2 cellular contexts compared by ENCODE assay signal in the genomic region with DNA sequence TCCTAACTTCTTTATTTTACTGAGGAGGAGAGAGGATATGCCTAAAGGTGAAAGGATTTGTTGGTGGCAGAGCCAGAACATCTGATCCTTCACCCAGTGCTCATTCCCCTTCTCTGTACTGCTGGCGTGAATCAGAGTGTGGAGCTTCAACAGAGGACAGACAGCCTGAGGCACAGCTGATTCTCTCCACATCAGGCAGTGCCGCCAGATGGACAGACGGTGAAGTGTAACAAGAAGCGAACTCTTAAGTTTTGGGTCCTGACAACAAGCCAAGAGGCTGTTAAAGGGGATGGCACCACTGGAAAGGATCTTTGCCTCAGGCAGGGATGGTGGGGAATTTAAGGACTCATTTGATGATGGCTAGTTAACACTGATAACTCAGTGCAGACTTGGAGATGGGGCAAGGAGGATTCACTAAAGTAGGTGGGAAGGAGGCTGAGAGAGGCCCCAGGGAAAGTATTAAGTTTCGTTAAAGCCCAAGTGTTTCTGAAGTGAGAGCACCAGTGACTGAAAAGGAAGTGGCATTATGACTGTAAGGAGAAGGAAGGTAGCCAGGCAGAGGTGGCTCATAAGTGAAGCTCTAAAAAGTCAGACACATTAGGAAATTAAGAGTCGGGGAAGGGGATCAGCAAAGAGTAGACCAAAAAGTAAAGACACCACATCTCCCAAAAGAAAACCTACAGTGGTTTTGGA.
TF ChIP-seq lines count a peak whose summit lies in the region.

No MANE protein-coding gene starts in this region.

TF ChIP-seq in A549, 52 proteins besides CTCF, POLR2A, EP300 and RAD21 (continued from another document):
- TF ChIP-seq, protein P1, sequence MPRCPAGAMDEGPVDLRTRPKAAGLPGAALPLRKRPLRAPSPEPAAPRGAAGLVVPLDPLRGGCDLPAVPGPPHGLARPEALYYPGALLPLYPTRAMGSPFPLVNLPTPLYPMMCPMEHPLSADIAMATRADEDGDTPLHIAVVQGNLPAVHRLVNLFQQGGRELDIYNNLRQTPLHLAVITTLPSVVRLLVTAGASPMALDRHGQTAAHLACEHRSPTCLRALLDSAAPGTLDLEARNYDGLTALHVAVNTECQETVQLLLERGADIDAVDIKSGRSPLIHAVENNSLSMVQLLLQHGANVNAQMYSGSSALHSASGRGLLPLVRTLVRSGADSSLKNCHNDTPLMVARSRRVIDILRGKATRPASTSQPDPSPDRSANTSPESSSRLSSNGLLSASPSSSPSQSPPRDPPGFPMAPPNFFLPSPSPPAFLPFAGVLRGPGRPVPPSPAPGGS (IDR thresholded peaks at IDR 0.05) = no peak
- TF ChIP-seq FOSB (CRISPR knock-in tag; IDR thresholded peaks at IDR 0.05) = no peak
- TF ChIP-seq GATA3 (IDR thresholded peaks at IDR 0.05; ENCODE audit: borderline replicate concordance) = no peak
- TF ChIP-seq, protein P2, sequence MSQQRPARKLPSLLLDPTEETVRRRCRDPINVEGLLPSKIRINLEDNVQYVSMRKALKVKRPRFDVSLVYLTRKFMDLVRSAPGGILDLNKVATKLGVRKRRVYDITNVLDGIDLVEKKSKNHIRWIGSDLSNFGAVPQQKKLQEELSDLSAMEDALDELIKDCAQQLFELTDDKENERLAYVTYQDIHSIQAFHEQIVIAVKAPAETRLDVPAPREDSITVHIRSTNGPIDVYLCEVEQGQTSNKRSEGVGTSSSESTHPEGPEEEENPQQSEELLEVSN (IDR thresholded peaks at IDR 0.05; ENCODE audit: borderline replicate concordance, low read depth) = no peak
- TF ChIP-seq CHD4 (IDR thresholded peaks at IDR 0.05; ENCODE audit: borderline replicate concordance) = no peak
- TF ChIP-seq PHF8 (IDR thresholded peaks at IDR 0.05; ENCODE audit: borderline replicate concordance, low read depth) = no peak

TF ChIP-seq in SK-N-SH treated with all-trans-retinoic acid at 6 μM for 48 hours, 23 proteins besides CTCF, POLR2A, EP300 and RAD21 (continued from another document):
- TF ChIP-seq, protein P3, sequence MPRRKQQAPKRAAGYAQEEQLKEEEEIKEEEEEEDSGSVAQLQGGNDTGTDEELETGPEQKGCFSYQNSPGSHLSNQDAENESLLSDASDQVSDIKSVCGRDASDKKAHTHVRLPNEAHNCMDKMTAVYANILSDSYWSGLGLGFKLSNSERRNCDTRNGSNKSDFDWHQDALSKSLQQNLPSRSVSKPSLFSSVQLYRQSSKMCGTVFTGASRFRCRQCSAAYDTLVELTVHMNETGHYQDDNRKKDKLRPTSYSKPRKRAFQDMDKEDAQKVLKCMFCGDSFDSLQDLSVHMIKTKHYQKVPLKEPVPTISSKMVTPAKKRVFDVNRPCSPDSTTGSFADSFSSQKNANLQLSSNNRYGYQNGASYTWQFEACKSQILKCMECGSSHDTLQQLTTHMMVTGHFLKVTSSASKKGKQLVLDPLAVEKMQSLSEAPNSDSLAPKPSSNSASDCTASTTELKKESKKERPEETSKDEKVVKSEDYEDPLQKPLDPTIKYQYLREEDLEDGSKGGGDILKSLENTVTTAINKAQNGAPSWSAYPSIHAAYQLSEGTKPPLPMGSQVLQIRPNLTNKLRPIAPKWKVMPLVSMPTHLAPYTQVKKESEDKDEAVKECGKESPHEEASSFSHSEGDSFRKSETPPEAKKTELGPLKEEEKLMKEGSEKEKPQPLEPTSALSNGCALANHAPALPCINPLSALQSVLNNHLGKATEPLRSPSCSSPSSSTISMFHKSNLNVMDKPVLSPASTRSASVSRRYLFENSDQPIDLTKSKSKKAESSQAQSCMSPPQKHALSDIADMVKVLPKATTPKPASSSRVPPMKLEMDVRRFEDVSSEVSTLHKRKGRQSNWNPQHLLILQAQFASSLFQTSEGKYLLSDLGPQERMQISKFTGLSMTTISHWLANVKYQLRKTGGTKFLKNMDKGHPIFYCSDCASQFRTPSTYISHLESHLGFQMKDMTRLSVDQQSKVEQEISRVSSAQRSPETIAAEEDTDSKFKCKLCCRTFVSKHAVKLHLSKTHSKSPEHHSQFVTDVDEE (CRISPR knock-in tag; IDR thresholded peaks at IDR 0.05) = no peak
- TF ChIP-seq GLIS3 (CRISPR knock-in tag; IDR thresholded peaks at IDR 0.05) (no peak), ZFP30 (CRISPR knock-in tag; IDR thresholded peaks at IDR 0.05) (no peak), BACH2 (CRISPR knock-in tag; IDR thresholded peaks at IDR 0.05; ENCODE audit: borderline replicate concordance) (no peak)
- TF ChIP-seq, protein P4, sequence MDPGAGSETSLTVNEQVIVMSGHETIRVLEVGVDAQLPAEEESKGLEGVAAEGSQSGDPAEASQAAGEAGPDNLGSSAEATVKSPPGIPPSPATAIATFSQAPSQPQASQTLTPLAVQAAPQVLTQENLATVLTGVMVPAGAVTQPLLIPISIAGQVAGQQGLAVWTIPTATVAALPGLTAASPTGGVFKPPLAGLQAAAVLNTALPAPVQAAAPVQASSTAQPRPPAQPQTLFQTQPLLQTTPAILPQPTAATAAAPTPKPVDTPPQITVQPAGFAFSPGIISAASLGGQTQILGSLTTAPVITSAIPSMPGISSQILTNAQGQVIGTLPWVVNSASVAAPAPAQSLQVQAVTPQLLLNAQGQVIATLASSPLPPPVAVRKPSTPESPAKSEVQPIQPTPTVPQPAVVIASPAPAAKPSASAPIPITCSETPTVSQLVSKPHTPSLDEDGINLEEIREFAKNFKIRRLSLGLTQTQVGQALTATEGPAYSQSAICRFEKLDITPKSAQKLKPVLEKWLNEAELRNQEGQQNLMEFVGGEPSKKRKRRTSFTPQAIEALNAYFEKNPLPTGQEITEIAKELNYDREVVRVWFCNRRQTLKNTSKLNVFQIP (CRISPR knock-in tag; IDR thresholded peaks at IDR 0.05; ENCODE audit: borderline replicate concordance, low read depth) = no peak
